In the genomic region with DNA sequence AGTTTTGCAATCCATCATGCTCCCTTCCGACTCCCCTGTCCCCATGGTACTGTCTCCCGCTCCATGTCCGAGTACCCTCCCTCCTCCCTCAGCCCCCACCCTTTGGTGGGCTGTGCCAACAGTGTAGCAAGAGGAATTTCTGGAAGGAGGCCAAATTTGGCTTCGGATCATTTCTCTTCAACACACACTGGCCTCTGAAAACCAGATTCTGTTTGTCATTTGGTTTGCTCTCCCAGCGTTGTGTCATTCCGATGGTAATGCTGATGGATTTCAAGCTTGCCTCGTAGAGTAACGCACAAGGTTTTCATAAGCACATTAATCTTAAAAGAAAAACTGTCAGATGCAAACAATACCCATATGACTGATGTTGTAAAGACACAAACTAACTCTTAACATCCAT, we compare ENCODE assay signal across 26 cellular contexts. TPM values are rescaled to one million over a fixed set of nuclear protein-coding genes. Genes with fewer than 3 reads are reported as not detected.
DNase-seq lines count a peak whose midpoint lies in the region; ATAC-seq and TF ChIP-seq lines count a peak whose summit lies in the region.
"Had no signal": no experiment of that assay in that cellular context is flagged by ENCODE, and none has a peak within 500 bp of the region (broad histone marks: within the 10 kb centered on the region; RNA-seq: fewer than 3 reads in every experiment).

No MANE protein-coding gene starts in this region.

- no peaks in the 10 kb centered on the region for H3K36me3 ChIP-seq in MG63
- H3K36me3 ChIP-seq: pancreas had no signal

- TF ChIP-seq POLR2A in erythroblast (IDR thresholded peaks at IDR 0.05; ENCODE audit: low read length), result no peak

- DNase-seq in Ammon's horn (ENCODE audit: low spot score) (peak; percentile 37), HT-29 (ENCODE audit: low spot score) (peak; percentile 5), NCI-H748 treated with DMSO at 0.1 percent for 48 hours (lab: John Stamatoyannopoulos, UW) (peak; percentile 70), left kidney (ENCODE audit: low read depth, low spot score) (peak; percentile 92), MG63 (no peak), erythroblast (lab: John Stamatoyannopoulos, UW) (no peak), SKM-1 (lab: John Stamatoyannopoulos, UW; ENCODE audit: unreplicated experiment) (no peak)
- DNase-seq: activated CD8-positive, alpha-beta T cell treated with anti-CD3 and anti-CD28 coated beads for 36 hours; activated naive CD8-positive, alpha-beta T cell treated with anti-CD3 and anti-CD28 coated beads, Interleukin-2, amount 10 ng/mL, durations not matched to agents 7 days and 5 days; activated T-cell treated with anti-CD3 and anti-CD28 coated beads, Interleukin-2, amount 50 U/mL, for 72 hours; AML-193; DMS53; KG1; NCI-H1694; NCI-H526 treated with DMSO at 0.1 percent for 48 hours; pancreas; small intestine; stimulated activated CD4-positive, alpha-beta T cell treated with anti-CD3 and anti-CD28 coated beads, Interleukin-4, amount 100 ng/mL, for 4 hours; stimulated activated CD8-positive, alpha-beta memory T cell treated with anti-CD3 and anti-CD28 coated beads, Interleukin-4, amount 100 ng/mL, for 48 hours; testis had no signal

- H3K4me3 ChIP-seq in MG63, result no peak overlapping the region
- H3K4me3 ChIP-seq: pancreas, testis had no signal

- no peaks in the 10 kb centered on the region for H3K9me3 ChIP-seq in MG63
- H3K9me3 ChIP-seq: pancreas, testis had no signal

- no peaks in the 10 kb centered on the region for H3K27me3 ChIP-seq in MG63
- H3K27me3 ChIP-seq: testis had no signal

- ATAC-seq in GM19397 (IDR thresholded peaks at IDR 0.05; ENCODE audit: unreplicated experiment), result no peak
- ATAC-seq: activated CD8-positive, alpha-beta T cell treated with anti-CD3 and anti-CD28 coated beads for 36 hours; activated T-cell treated with anti-CD3 and anti-CD28 coated beads, Interleukin-2, amount 50 U/mL, for 72 hours; Panc1; pancreas had no signal

RNA-seq across cellular contexts. Expression of a gene that starts 22.9 kb away (rescaled TPM):
- total RNA-seq in HT-29 (2014; rRNA removed; shearing (Covaris generic)), result not detected in 2 replicates
- not detected in 2 replicates for total RNA-seq in MG63 (2014; rRNA removed; shearing (Covaris generic); ENCODE audit: low replicate concordance)
- total RNA-seq: activated CD8-positive, alpha-beta T cell treated with anti-CD3 and anti-CD28 coated beads for 36 hours; activated naive CD8-positive, alpha-beta T cell treated with anti-CD3 and anti-CD28 coated beads, Interleukin-2, amount 10 ng/mL, durations not matched to agents 7 days and 5 days; activated T-cell treated with anti-CD3 and anti-CD28 coated beads, Interleukin-2, amount 50 U/mL, for 72 hours; dermis microvascular lymphatic vessel endothelial cell; glomerular endothelial cell; H1; myocyte; pancreas; testis had no signal

Comparison
In these comparisons a context has a peak if more than half of its experiments do, and no peak if none do; other contexts are left out.
1. DNase-seq: peak in Ammon's horn (single experiment), HT-29 (single experiment), NCI-H748 treated with DMSO at 0.1 percent for 48 hours (single experiment) and left kidney (single experiment); none in MG63 (single experiment), erythroblast (0 of 2) and SKM-1 (single experiment).